Comparison of ENCODE assay signal across 8 cellular contexts in genomic region chr2:73984203-73984921, GRCh38. TPM values are rescaled to one million over a fixed set of nuclear protein-coding genes. Genes with fewer than 3 reads are reported as not detected.
DNase-seq lines count a peak whose midpoint lies in the region; ATAC-seq and TF ChIP-seq lines count a peak whose summit lies in the region.

TET3 (plus strand) TSS chr2:73984910; CDS start chr2:73986404, 1,494 bp downstream.

- no peaks in the 10 kb centered on the region for H3K9me3 ChIP-seq in lung (ENCODE audit: control insufficient read depth in 2 of 2, insufficient read depth in 1 of 2, low read length in 1 of 2)

- peaks cover 32% of the 10 kb centered on the region for H3K36me3 Mint-ChIP-seq in stimulated activated naive CD8-positive, alpha-beta T cell treated with anti-CD3 and anti-CD28 coated beads, Interleukin-15, Interleukin-2, amounts not matched to agents 100 ng/mL and 50 ng/mL, for 24 hours (ENCODE audit: low read depth)

- H3K27ac ChIP-seq in lung (ENCODE audit: low read depth in 1 of 2, low read length in 1 of 2): peak within 1 kb of the TSS; percentile 55 to 97

- no peaks in the 10 kb centered on the region for H3K27me3 ChIP-seq in lung (ENCODE audit: control insufficient read depth, insufficient read depth)

- H3K4me3 Mint-ChIP-seq in stimulated activated naive CD8-positive, alpha-beta T cell treated with anti-CD3 and anti-CD28 coated beads, Interleukin-15, Interleukin-2, amounts not matched to agents 100 ng/mL and 50 ng/mL, for 24 hours: peak within 1 kb of the TSS; percentile 90

- peak; percentile 71 for DNase-seq in stimulated activated CD4-positive, alpha-beta T cell treated with anti-CD3 and anti-CD28 coated beads, Interleukin-12 subunit alpha, Interleukin-12 subunit beta, amount 100 ng/mL, for 4 hours
- no peak for DNase-seq in stimulated activated CD4-positive, alpha-beta T cell treated with anti-CD3 and anti-CD28 coated beads, Interleukin-1b, Interleukin-23, amount 100 ng/mL, for 48 hours
- DNase-seq in T-helper 9 cell (peak; percentile 62), choroid plexus epithelial cell (ENCODE audit: low read depth) (no peak), lung (ENCODE audit: low spot score) (no peak), NCI-H1105 treated with DMSO at 0.1 percent for 48 hours (lab: John Stamatoyannopoulos, UW) (no peak)

- no peaks in the 10 kb centered on the region for H3K27me3 Mint-ChIP-seq in stimulated activated naive CD8-positive, alpha-beta T cell treated with anti-CD3 and anti-CD28 coated beads, Interleukin-15, Interleukin-2, amounts not matched to agents 100 ng/mL and 50 ng/mL, for 24 hours

- TF ChIP-seq CTCF in choroid plexus epithelial cell (conservative IDR thresholded peaks at IDR 0.05; ENCODE audit: low read depth, low read length) (no peak), lung (IDR thresholded peaks at IDR 0.05; ENCODE audit: control extremely low read depth, extremely low read depth) (no peak)

- peak within 1 kb of the TSS; percentile 93 for H3K27ac Mint-ChIP-seq in stimulated activated naive CD8-positive, alpha-beta T cell treated with anti-CD3 and anti-CD28 coated beads, Interleukin-15, Interleukin-2, amounts not matched to agents 100 ng/mL and 50 ng/mL, for 24 hours

- no peaks in the 10 kb centered on the region for H3K36me3 ChIP-seq in lung (ENCODE audit: control insufficient read depth in 2 of 2, insufficient read depth in 2 of 2, low read length in 2 of 2)

- H3K4me1 ChIP-seq in lung (ENCODE audit: control insufficient read depth in 2 of 2, insufficient read depth in 2 of 2, low read length in 2 of 2): peaks cover 13 to 38% of the 10 kb centered on the region in 2 donors

- H3K9me3 Mint-ChIP-seq in stimulated activated naive CD8-positive, alpha-beta T cell treated with anti-CD3 and anti-CD28 coated beads, Interleukin-15, Interleukin-2, amounts not matched to agents 100 ng/mL and 50 ng/mL, for 24 hours: no peaks in the 10 kb centered on the region

- ATAC-seq in HG03097 (IDR thresholded peaks at IDR 0.05; ENCODE audit: low FRiP score, unreplicated experiment) (peak; percentile 31), lung (ENCODE audit: insufficient read depth, low FRiP score) (peak; percentile 10)

- H3K4me3 ChIP-seq in choroid plexus epithelial cell (ENCODE audit: low read depth, low read length): peak within 1 kb of the TSS; percentile 55
- peak within 1 kb of the TSS; percentile 50 for H3K4me3 ChIP-seq in lung

- H3K4me1 Mint-ChIP-seq in stimulated activated naive CD8-positive, alpha-beta T cell treated with anti-CD3 and anti-CD28 coated beads, Interleukin-15, Interleukin-2, amounts not matched to agents 100 ng/mL and 50 ng/mL, for 24 hours (ENCODE audit: low read depth): peaks cover 79% of the 10 kb centered on the region

- WGBS in lung, 2 donors: 0 to 1% methylated on average over 32 to 85 of the region's 85 CpGs

RNA-seq across cellular contexts. Expression of gene TET3, which starts in this region (rescaled TPM):
- 10 to 100 TPM; 19.2 to 26.9 TPM for total RNA-seq in lung
- 10 to 100 TPM in 1 of 2 donors, 1 to 10 TPM in 1; 4.6 to 10.0 TPM for polyA plus RNA-seq in lung

Comparison
In these comparisons a context has a peak if more than half of its experiments do, and no peak if none do; other contexts are left out.
1. DNase-seq: peak in stimulated activated CD4-positive, alpha-beta T cell treated with anti-CD3 and anti-CD28 coated beads, Interleukin-12 subunit alpha, Interleukin-12 subunit beta, amount 100 ng/mL, for 4 hours (single experiment) and T-helper 9 cell (single experiment); none in stimulated activated CD4-positive, alpha-beta T cell treated with anti-CD3 and anti-CD28 coated beads, Interleukin-1b, Interleukin-23, amount 100 ng/mL, for 48 hours (single experiment), choroid plexus epithelial cell (single experiment), lung (single experiment) and NCI-H1105 treated with DMSO at 0.1 percent for 48 hours (single experiment).